1 cellular context compared by ENCODE assay signal in the genomic region with DNA sequence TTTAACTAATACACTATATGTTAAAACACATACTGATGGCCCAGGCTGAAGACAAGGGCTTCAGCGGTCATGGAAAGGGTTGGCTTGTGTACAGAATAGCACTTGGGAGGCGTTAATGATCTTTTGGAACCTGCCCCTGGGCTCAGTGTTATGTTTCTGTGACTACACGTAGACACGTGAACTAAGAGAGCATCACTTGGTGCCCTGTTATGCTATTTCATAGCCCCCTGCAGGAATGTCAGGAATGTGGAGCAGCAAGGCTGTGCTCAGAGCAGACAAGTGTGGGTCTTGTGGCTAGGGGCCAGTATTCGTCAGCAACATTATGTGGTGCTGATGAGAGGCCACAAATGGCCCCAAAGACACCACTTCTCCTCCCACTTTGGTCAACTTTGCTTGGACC.
TF ChIP-seq lines count a peak whose summit lies in the region.

No MANE protein-coding gene starts in this region.

TF ChIP-seq in GM23338, 12 proteins besides CTCF, POLR2A, EP300 and RAD21 (continued from another document):
- TF ChIP-seq REST (IDR thresholded peaks at IDR 0.05; ENCODE audit: unreplicated experiment) (no peak), ZNF331 (CRISPR knock-in tag; IDR thresholded peaks at IDR 0.05; ENCODE audit: low read depth) (no peak)
TF ChIP-seq in GM23338: peak in this region for 0.
